Comparison of ENCODE assay signal across 23 cellular contexts in the genomic region with DNA sequence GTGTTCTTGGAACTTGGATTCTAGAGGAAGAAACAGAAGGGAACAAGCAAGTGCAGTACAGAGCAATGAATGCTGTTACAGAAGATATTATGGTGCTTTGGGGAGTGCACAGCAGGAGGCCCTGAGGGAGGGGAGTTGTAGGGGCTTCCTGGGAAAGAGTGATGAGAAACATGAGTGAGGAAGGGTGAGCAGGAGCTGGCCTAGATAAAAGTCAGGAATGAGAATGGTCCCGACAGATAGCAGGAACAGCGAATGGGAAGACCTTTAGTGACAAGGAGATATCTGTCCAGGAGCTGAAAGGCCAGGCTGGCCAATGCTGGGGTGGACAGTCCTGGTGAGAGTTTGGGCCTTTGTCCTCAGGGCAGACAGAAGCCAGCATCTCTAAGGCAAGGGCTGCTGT.
"Had no signal": no experiment of that assay in that cellular context is flagged by ENCODE, and none has a peak within 500 bp of the region (broad histone marks: within the 10 kb centered on the region; RNA-seq: fewer than 3 reads in every experiment).

No MANE protein-coding gene starts in this region.

- FAIRE-seq: small intestine had no signal

- DNase-seq: heart left ventricle; hypothalamus; islet precursor cell; left ventricle myocardium inferior; midbrain; mucosa of descending colon; naive thymus-derived CD8-positive, alpha-beta T cell; ovary; retina; right cardiac atrium; small intestine; spleen; stimulated activated CD4-positive, alpha-beta T cell treated with anti-CD3 and anti-CD28 coated beads, Interleukin-4, amount 100 ng/mL, for 24 hours; stimulated activated naive CD8-positive, alpha-beta T cell treated with anti-CD3 and anti-CD28 coated beads, Interleukin-15, Interleukin-2, amounts not matched to agents 100 U/mL and 50 U/mL, for 24 hours; stomach; testis; thyroid gland; transverse colon; upper lobe of left lung had no signal

- H3K4me3 ChIP-seq: heart left ventricle, left ventricle myocardium inferior, lung, mucosa of descending colon, ovary, spleen, stomach, testis, thyroid gland, transverse colon, upper lobe of left lung, vagina had no signal

- H3K4me1 ChIP-seq: heart left ventricle, left ventricle myocardium inferior, spleen, stomach, testis, thyroid gland, transverse colon, upper lobe of left lung, vagina had no signal

- H3K36me3 ChIP-seq: heart left ventricle, left ventricle myocardium inferior, ovary, spleen, stomach, thyroid gland, transverse colon, upper lobe of left lung, vagina had no signal

- H3K9me3 ChIP-seq: heart left ventricle, left ventricle myocardium inferior, mucosa of descending colon, ovary, spleen, stomach, testis, thyroid gland, transverse colon, upper lobe of left lung, vagina had no signal

- ATAC-seq: heart left ventricle; mucosa of descending colon; naive thymus-derived CD8-positive, alpha-beta T cell; right cardiac atrium; sciatic nerve; stimulated activated memory B cell treated with anti-CD40 and anti-IgM and Interleukin-4, amounts not matched to agents 10 μg/mL and 1 μg/mL and 100 μg/mL, for 72 hours; stimulated activated naive CD8-positive, alpha-beta T cell treated with anti-CD3 and anti-CD28 coated beads, Interleukin-15, Interleukin-2, amounts not matched to agents 100 U/mL and 50 U/mL, for 24 hours had no signal

- H3K27ac ChIP-seq: left ventricle myocardium inferior, ovary, spleen, stomach, testis, thyroid gland, upper lobe of left lung, vagina had no signal

- H3K27me3 ChIP-seq: heart left ventricle, ovary, spleen, stomach, testis, thyroid gland, transverse colon, upper lobe of left lung, vagina had no signal
